Comparison of ENCODE assay signal across 1 cellular context in genomic region chr14:99538275-99538674, GRCh38.
TF ChIP-seq lines count a peak whose summit lies in the region.

No MANE protein-coding gene starts in this region.

TF ChIP-seq in IMR-90, 13 proteins besides CTCF, POLR2A, EP300 and RAD21 (continued from another document):
- no peak for TF ChIP-seq USF2 (IDR thresholded peaks at IDR 0.05; ENCODE audit: low read depth, low read length)
- no peak for TF ChIP-seq CHD1 (IDR thresholded peaks at IDR 0.05; ENCODE audit: low read depth, low read length)
